ENCODE assay signal across 15 cellular contexts in genomic region chr14:58283730-58284129, GRCh38. TPM values are rescaled to one million over a fixed set of nuclear protein-coding genes. Genes with fewer than 3 reads are reported as not detected.
DNase-seq lines count a peak whose midpoint lies in the region; ATAC-seq, FAIRE-seq and TF ChIP-seq lines count a peak whose summit lies in the region.
"Had no signal": no experiment of that assay in that cellular context is flagged by ENCODE, and none has a peak within 500 bp of the region (broad histone marks: within the 10 kb centered on the region; RNA-seq: fewer than 3 reads in every experiment).

No MANE protein-coding gene starts in this region.

- intact Hi-C loops in CD4-positive, alpha-beta T cell (cut with DNase I, micrococcal nuclease) = loop anchor here in 1 of 2 experiments (5.0 kb wide), 1 partner anchor 41 kb away; the partner anchor contains the start of gene PSMA3
- intact Hi-C loops in colonic mucosa (cut with DNase I) = no loop called here
- intact Hi-C loops in naive thymus-derived CD4-positive, alpha-beta T cell (cut with micrococcal nuclease) = loop anchor here in 1 of 2 donors (5.0 kb wide), 1 partner anchor 36 kb away; no protein-coding TSS in a partner anchor

- no peak for DNase-seq in CD4-positive, alpha-beta T cell
- DNase-seq in HTR-8/SVneo (ENCODE audit: insufficient read length, low spot score) (no peak), colonic mucosa (no peak), HPDE6-E6E7 (ENCODE audit: extremely low spot score) (no peak)
- no peak for DNase-seq in naive thymus-derived CD4-positive, alpha-beta T cell
- no peak for DNase-seq in stimulated activated CD4-positive, alpha-beta T cell treated with anti-CD3 and anti-CD28 coated beads, Interleukin-2, amount 100 ng/mL, for 24 hours
- DNase-seq: activated CD4-positive, alpha-beta T cell treated with anti-CD3 and anti-CD28 coated beads, Interleukin-2, amount 50 U/mL, for 1 hour; activated T-cell treated with anti-CD3 and anti-CD28 coated beads, Interleukin-2, amount 50 U/mL, for 48 hours; central memory CD4-positive, alpha-beta T cell; stimulated activated CD4-positive, alpha-beta T cell treated with anti-CD3 and anti-CD28 coated beads, Interleukin-2, amount 100 ng/mL, for 48 hours; stomach; upper lobe of left lung had no signal

- H3K36me3 ChIP-seq in colonic mucosa = no peaks in the 10 kb centered on the region
- H3K36me3 ChIP-seq in naive thymus-derived CD4-positive, alpha-beta T cell (ENCODE audit: control insufficient read depth in 2 of 3, insufficient read depth in 3 of 3, low read length in 3 of 3) = peaks cover 7 to 47% (median 23%) of the 10 kb centered on the region in 3 experiments

- no peak overlapping the region for H3K4me3 ChIP-seq in colonic mucosa
- no peak overlapping the region for H3K4me3 ChIP-seq in naive thymus-derived CD4-positive, alpha-beta T cell (ENCODE audit: low read length)
- H3K4me3 ChIP-seq: esophagus muscularis mucosa, stomach, upper lobe of left lung had no signal

- H3K27ac Mint-ChIP-seq in CD4-positive, alpha-beta T cell = peak overlapping the region; percentile 65
- H3K27ac Mint-ChIP-seq in naive thymus-derived CD4-positive, alpha-beta T cell = peak overlapping the region in 6 of 9 donors; percentile 2 to 96 (median 74)
- H3K27ac Mint-ChIP-seq: B cell had no signal

- no peaks in the 10 kb centered on the region for H3K27me3 Mint-ChIP-seq in CD4-positive, alpha-beta T cell
- no peaks in the 10 kb centered on the region for H3K27me3 Mint-ChIP-seq in naive thymus-derived CD4-positive, alpha-beta T cell
- H3K27me3 Mint-ChIP-seq: B cell had no signal

- H3K4me1 ChIP-seq in colonic mucosa = peaks cover 12% of the 10 kb centered on the region
- peaks cover 10 to 45% of the 10 kb centered on the region in 2 donors for H3K4me1 ChIP-seq in naive thymus-derived CD4-positive, alpha-beta T cell (ENCODE audit: control insufficient read depth in 2 of 2, insufficient read depth in 2 of 2, low read length in 2 of 2)

- peaks cover 76% of the 10 kb centered on the region for H3K4me1 Mint-ChIP-seq in CD4-positive, alpha-beta T cell (ENCODE audit: low read depth)
- H3K4me1 Mint-ChIP-seq in naive thymus-derived CD4-positive, alpha-beta T cell = peaks cover 51 to 89% (median 78%) of the 10 kb centered on the region in 7 donors

- H3K27ac ChIP-seq in CD4-positive, alpha-beta T cell (ENCODE audit: low read depth, low read length) = no peak overlapping the region
- H3K27ac ChIP-seq in colonic mucosa = peak overlapping the region; percentile 35
- no peak overlapping the region for H3K27ac ChIP-seq in naive thymus-derived CD4-positive, alpha-beta T cell (ENCODE audit: low read depth, low read length)

- H3K36me3 Mint-ChIP-seq in CD4-positive, alpha-beta T cell (ENCODE audit: low read depth) = peaks cover 94% of the 10 kb centered on the region
- H3K36me3 Mint-ChIP-seq in naive thymus-derived CD4-positive, alpha-beta T cell = peaks cover 25 to 51% (median 47%) of the 10 kb centered on the region in 5 donors

- no peak for ATAC-seq in CD4-positive, alpha-beta T cell (ENCODE audit: poor library complexity)
- no peak for ATAC-seq in naive thymus-derived CD4-positive, alpha-beta T cell
- no peak for ATAC-seq in GM21526 (IDR thresholded peaks at IDR 0.05; ENCODE audit: low FRiP score, unreplicated experiment)

- H3K9ac ChIP-seq in colonic mucosa (ENCODE audit: low read depth in 2 of 2, low read length in 2 of 2) = no peak overlapping the region

- TF ChIP-seq CTCF in CD4-positive, alpha-beta T cell (IDR thresholded peaks at IDR 0.05) = no peak
- no peak for TF ChIP-seq CTCF in colonic mucosa (IDR thresholded peaks at IDR 0.05)

- CTCF ChIA-PET in CD4-positive, alpha-beta T cell (lab: Charles Lee) = interaction anchor here (0.6 kb wide), 1 partner anchor 9 kb away, joined by 3 read pairs; no protein-coding TSS in a partner anchor
- CTCF ChIA-PET in naive thymus-derived CD4-positive, alpha-beta T cell (lab: Charles Lee) = no interaction called here

- POLR2A ChIA-PET in CD4-positive, alpha-beta T cell (lab: Charles Lee) = interaction anchor here (0.6 to 1.5 kb wide), 3 partner anchors 14 to 483 kb away, joined by 3 to 5 read pairs (median 3); partner anchors contain the start of gene ARID4A
- POLR2A ChIA-PET in naive thymus-derived CD4-positive, alpha-beta T cell (lab: Charles Lee) = interaction anchor here (1.0 to 4.1 kb wide), 3 partner anchors 10 to 14 kb away, joined by 3 to 24 read pairs (median 21); partner anchors contain the start of gene ARID4A

- H3K9me3 Mint-ChIP-seq in CD4-positive, alpha-beta T cell = no peaks in the 10 kb centered on the region
- peaks cover 0 to 1% (median 0%) of the 10 kb centered on the region in 11 donors for H3K9me3 Mint-ChIP-seq in naive thymus-derived CD4-positive, alpha-beta T cell

- H3K4me3 Mint-ChIP-seq in CD4-positive, alpha-beta T cell = no peak overlapping the region
- H3K4me3 Mint-ChIP-seq in naive thymus-derived CD4-positive, alpha-beta T cell = no peak overlapping the region
- H3K4me3 Mint-ChIP-seq: B cell had no signal

- FAIRE-seq in HTR-8/SVneo (lab: Jason Lieb, UNC) = peak; percentile 16

- H3K9me3 ChIP-seq in CD4-positive, alpha-beta T cell (ENCODE audit: control insufficient read depth, low read length) = no peaks in the 10 kb centered on the region
- no peaks in the 10 kb centered on the region for H3K9me3 ChIP-seq in colonic mucosa
- H3K9me3 ChIP-seq in naive thymus-derived CD4-positive, alpha-beta T cell (ENCODE audit: control insufficient read depth in 2 of 3, low read length in 3 of 3) = no peaks in the 10 kb centered on the region
- H3K9me3 ChIP-seq: esophagus muscularis mucosa, stomach, upper lobe of left lung had no signal

- H3K27me3 ChIP-seq in CD4-positive, alpha-beta T cell (ENCODE audit: control insufficient read depth, insufficient read depth, low read length) = no peaks in the 10 kb centered on the region
- no peaks in the 10 kb centered on the region for H3K27me3 ChIP-seq in colonic mucosa
- H3K27me3 ChIP-seq in naive thymus-derived CD4-positive, alpha-beta T cell (ENCODE audit: control insufficient read depth in 2 of 2, insufficient read depth in 2 of 2, low read length in 2 of 2) = no peaks in the 10 kb centered on the region
- H3K27me3 ChIP-seq: esophagus muscularis mucosa, stomach, upper lobe of left lung had no signal

RNA-seq across cellular contexts. Expression of gene ARID4A, which starts 14.6 kb away (rescaled TPM):
- 10 to 100 TPM; 89.6 to 94.7 TPM for total RNA-seq in CD4-positive, alpha-beta T cell
- 10 to 100 TPM; 21.4 to 26.8 TPM for total RNA-seq in colonic mucosa
- 10 to 100 TPM; 29.0 to 79.2 (median 73.3) TPM for total RNA-seq in naive thymus-derived CD4-positive, alpha-beta T cell
- 10 to 100 TPM; 25.7 to 34.5 TPM for polyA plus RNA-seq in naive thymus-derived CD4-positive, alpha-beta T cell

RNA-seq across cellular contexts. Expression of gene PSMA3, which starts 39.1 kb away (rescaled TPM):
- 100 to 1,000 TPM; 104 to 108 TPM for total RNA-seq in CD4-positive, alpha-beta T cell
- total RNA-seq in colonic mucosa = 100 to 1,000 TPM; 116 to 182 TPM
- 100 to 1,000 TPM in 2 of 5 experiments, 10 to 100 TPM in 3; 76.5 to 357 (median 97.1) TPM for total RNA-seq in naive thymus-derived CD4-positive, alpha-beta T cell
- 100 to 1,000 TPM; 161 to 163 TPM for polyA plus RNA-seq in naive thymus-derived CD4-positive, alpha-beta T cell
